ENCODE assay signal across 18 cellular contexts in genomic region chr10:23291551-23292334, GRCh38. TPM values are rescaled to one million over a fixed set of nuclear protein-coding genes. Genes with fewer than 3 reads are reported as not detected.
DNase-seq lines count a peak whose midpoint lies in the region; ATAC-seq and TF ChIP-seq lines count a peak whose summit lies in the region.
"Had no signal": no experiment of that assay in that cellular context is flagged by ENCODE, and none has a peak within 500 bp of the region (broad histone marks: within the 10 kb centered on the region; RNA-seq: fewer than 3 reads in every experiment).

No MANE protein-coding gene starts in this region.

- H3K4me3 ChIP-seq in dorsolateral prefrontal cortex: peak overlapping the region in 30 of 59 donors; percentile 3 to 46 (median 20)
- H3K4me3 ChIP-seq: gastrocnemius medialis had no signal

- peak in 18 of 56 donors; percentile 4 to 34 (median 22) for TF ChIP-seq CTCF in dorsolateral prefrontal cortex (IDR thresholded peaks at IDR 0.05 in 54 of 56, conservative IDR thresholded peaks at IDR 0.05 in 2 of 56; ENCODE audit: low read depth in 1 of 56, partially characterized antibody in 56 of 56)

- no peaks in the 10 kb centered on the region for H3K27me3 ChIP-seq in dorsolateral prefrontal cortex

- ATAC-seq in GM21447 (IDR thresholded peaks at IDR 0.05; ENCODE audit: unreplicated experiment): no peak
- ATAC-seq: activated CD4-positive, CD25-positive, alpha-beta regulatory T cell treated with anti-CD3 and anti-CD28 coated beads, Interleukin-2, amount 50 U/mL, for 24 hours; activated naive CD8-positive, alpha-beta T cell treated with anti-CD3 and anti-CD28 coated beads, Interleukin-2, amount 50 U/mL, for 24 hours; activated T-helper 17 cell treated with anti-CD3 and anti-CD28 coated beads, Interleukin-2, amount 50 U/mL, for 72 hours; gastrocnemius medialis; left colon had no signal

- DNase-seq in DMS53 treated with DMSO at 0.1 percent for 48 hours (lab: John Stamatoyannopoulos, UW; ENCODE audit: unreplicated experiment) (peak; percentile 25), NCI-H1436 treated with DMSO at 0.1 percent for 48 hours (lab: John Stamatoyannopoulos, UW) (peak; percentile 52), dorsolateral prefrontal cortex (peak in 7 of 10 donors; percentile 22 to 66 (median 49)), pons (ENCODE audit: low spot score) (peak; percentile 56), COLO668 (lab: John Stamatoyannopoulos, UW; ENCODE audit: unreplicated experiment) (no peak)
- DNase-seq in activated CD8-positive, alpha-beta memory T cell treated with anti-CD3 and anti-CD28 coated beads for 24 hours: no peak
- DNase-seq: activated naive CD8-positive, alpha-beta T cell treated with anti-CD3 and anti-CD28 coated beads, Interleukin-2, amount 50 U/mL, for 24 hours; gastrocnemius medialis; left colon; NCI-H345; stimulated activated CD4-positive, alpha-beta T cell treated with anti-CD3 and anti-CD28 coated beads, Interleukin-4, amount 100 ng/mL, for 24 hours had no signal

- H3K27ac ChIP-seq in dorsolateral prefrontal cortex: peak overlapping the region in 9 of 59 donors; percentile 3 to 61 (median 23)
- H3K27ac ChIP-seq: epithelial cell of prostate, gastrocnemius medialis had no signal

- intact Hi-C loops in dorsolateral prefrontal cortex (cut with DNase I): loop anchor here (5.0 to 10.0 kb wide), 2 partner anchors 134 to 1223 kb away; no protein-coding TSS in a partner anchor

RNA-seq across cellular contexts. Expression of gene C10orf67, which starts 52.9 kb away (rescaled TPM):
- 1 to 10 TPM in 76 of 120 experiments, under 1 TPM in 43, not detected in 1; 0.26 to 2.7 (median 1.2) TPM for total RNA-seq in dorsolateral prefrontal cortex
- total RNA-seq: B cell, bronchial epithelial cell, left colon, OCI-LY7 had no signal

Comparison
In these comparisons a context has a peak if more than half of its experiments do, and no peak if none do; other contexts are left out.
1. DNase-seq: peak in DMS53 treated with DMSO at 0.1 percent for 48 hours (single experiment), NCI-H1436 treated with DMSO at 0.1 percent for 48 hours (single experiment), dorsolateral prefrontal cortex (7 of 10) and pons (single experiment); none in activated CD8-positive, alpha-beta memory T cell treated with anti-CD3 and anti-CD28 coated beads for 24 hours (single experiment) and COLO668 (single experiment).